17 cellular contexts compared by ENCODE assay signal in the genomic region with DNA sequence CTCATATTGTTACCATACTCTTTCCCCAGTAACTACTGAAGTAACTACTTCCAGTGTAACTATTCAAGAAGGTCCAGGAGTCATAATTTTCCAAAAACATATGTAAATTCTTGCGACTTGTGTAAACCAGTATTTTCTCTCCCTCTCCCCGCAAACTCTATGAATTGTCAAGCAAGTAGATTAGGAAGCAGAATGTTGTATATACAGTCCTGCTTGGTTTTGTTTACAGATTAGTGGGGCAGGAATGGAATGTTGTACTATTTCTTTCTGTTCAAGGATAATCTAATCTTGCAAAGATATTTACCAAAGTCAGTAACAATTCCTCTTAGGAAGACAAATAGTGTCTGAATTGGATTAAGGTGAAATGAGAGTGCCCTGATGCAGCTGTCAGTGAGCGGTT.
DNase-seq lines count a peak whose midpoint lies in the region; ATAC-seq and TF ChIP-seq lines count a peak whose summit lies in the region.
"Had no signal": no experiment of that assay in that cellular context is flagged by ENCODE, and none has a peak within 500 bp of the region (broad histone marks: within the 10 kb centered on the region; RNA-seq: fewer than 3 reads in every experiment).

No MANE protein-coding gene starts in this region.

- peak; percentile 19 for DNase-seq in SK-N-DZ (ENCODE audit: low spot score)
- no peak for DNase-seq in esophagus muscularis mucosa (ENCODE audit: extremely low spot score)
- no peak for DNase-seq in stimulated activated CD4-positive, alpha-beta T cell treated with anti-CD3 and anti-CD28 coated beads, Interleukin-15, amount 100 ng/mL, for 24 hours
- DNase-seq in right cardiac atrium, result no peak
- DNase-seq: BE2C; CD4-positive, alpha-beta memory T cell; DMS153; DMS79 treated with DMSO at 0.1 percent for 48 hours; EL; GOT3; HCEC 1CT; HFFc6 had no signal

- H3K27me3 ChIP-seq in esophagus muscularis mucosa (no peaks in the 10 kb centered on the region), rectal smooth muscle tissue (ENCODE audit: control insufficient read depth, insufficient read depth, low read length) (no peaks in the 10 kb centered on the region), right cardiac atrium (ENCODE audit: control insufficient read depth, insufficient read depth) (no peaks in the 10 kb centered on the region)
- H3K27me3 ChIP-seq: BE2C had no signal

- TF ChIP-seq POLR2A in esophagus muscularis mucosa (IDR thresholded peaks at IDR 0.05; ENCODE audit: low read depth), result no peak

- peaks cover 29 to 56% (median 47%) of the 10 kb centered on the region in 4 donors for H3K4me1 ChIP-seq in esophagus muscularis mucosa
- peaks cover 22% of the 10 kb centered on the region for H3K4me1 ChIP-seq in rectal smooth muscle tissue (ENCODE audit: control insufficient read depth, insufficient read depth, low read length)
- peaks cover 4% of the 10 kb centered on the region for H3K4me1 ChIP-seq in right cardiac atrium (ENCODE audit: control insufficient read depth, insufficient read depth, low read length)
- H3K4me1 ChIP-seq: A549, BE2C had no signal

- H3K36me3 ChIP-seq in esophagus muscularis mucosa, result no peaks in the 10 kb centered on the region
- no peaks in the 10 kb centered on the region for H3K36me3 ChIP-seq in rectal smooth muscle tissue (ENCODE audit: control insufficient read depth, insufficient read depth, low read length)
- H3K36me3 ChIP-seq: BE2C had no signal

- H3K27ac ChIP-seq in esophagus muscularis mucosa (replicated peaks in 1 of 4), result peak overlapping the region in 3 of 4 donors; percentile 0 to 39 (median 36)
- peak overlapping the region; percentile 18 for H3K27ac ChIP-seq in rectal smooth muscle tissue (ENCODE audit: low read depth, low read length)
- H3K27ac ChIP-seq in right cardiac atrium (ENCODE audit: low read length), result no peak overlapping the region
- H3K27ac ChIP-seq: A549, C4-2B had no signal

- no peak overlapping the region for H3K9ac ChIP-seq in rectal smooth muscle tissue (ENCODE audit: low read length)

- TF ChIP-seq EP300 in esophagus muscularis mucosa (IDR thresholded peaks at IDR 0.05), result no peak

- H3K9me3 ChIP-seq in esophagus muscularis mucosa (no peaks in the 10 kb centered on the region), right cardiac atrium (ENCODE audit: control insufficient read depth, low read length) (no peaks in the 10 kb centered on the region)
- H3K9me3 ChIP-seq: A549, BE2C had no signal

- no peak for TF ChIP-seq CTCF in esophagus muscularis mucosa (IDR thresholded peaks at IDR 0.05)

- no peak for ATAC-seq in HG02970 (IDR thresholded peaks at IDR 0.05; ENCODE audit: low FRiP score, unreplicated experiment)
- no peak for ATAC-seq in HG03039 (IDR thresholded peaks at IDR 0.05; ENCODE audit: unreplicated experiment)
- ATAC-seq in right cardiac atrium, result no peak
- ATAC-seq: A549 had no signal

- intact Hi-C loops in esophagus muscularis mucosa (cut with DNase I) (no loop called here), right cardiac atrium (cut with DNase I) (no loop called here)

- no peak overlapping the region for H3K4me3 ChIP-seq in esophagus muscularis mucosa
- H3K4me3 ChIP-seq in rectal smooth muscle tissue (ENCODE audit: low read length), result no peak overlapping the region
- H3K4me3 ChIP-seq in right cardiac atrium (ENCODE audit: low read length), result no peak overlapping the region
- H3K4me3 ChIP-seq: A549 had no signal

- WGBS in esophagus muscularis mucosa, result 75% methylated on average over 3 of the region's 3 CpGs
- WGBS in right cardiac atrium, result 86% methylated on average over 3 of the region's 3 CpGs
